ENCODE assay signal across 9 cellular contexts in the genomic region with DNA sequence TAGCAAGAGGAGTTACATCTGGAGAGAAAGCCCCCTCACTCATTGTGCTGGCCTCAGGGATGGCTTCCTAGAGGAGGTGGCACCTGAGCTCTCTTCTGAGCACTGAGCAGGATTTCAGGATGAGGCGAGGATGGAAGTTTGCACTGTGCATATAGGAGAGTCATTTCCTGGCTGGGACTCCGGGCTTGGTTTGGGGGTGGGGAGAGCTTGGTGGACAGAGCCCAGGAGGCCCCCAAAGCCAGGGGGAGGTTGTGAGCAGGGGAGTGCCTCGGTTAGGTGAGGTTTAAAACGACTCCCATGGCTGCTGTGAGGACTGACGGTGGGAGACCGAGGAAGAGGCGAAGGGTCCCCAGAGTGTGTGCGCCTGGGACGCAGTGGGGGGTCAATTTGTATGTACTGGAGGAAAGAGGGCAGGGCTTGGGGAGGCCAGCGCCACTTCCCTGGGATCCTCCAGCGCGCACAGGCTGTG. TPM values are rescaled to one million over a fixed set of nuclear protein-coding genes. Genes with fewer than 3 reads are reported as not detected.
DNase-seq lines count a peak whose midpoint lies in the region; ATAC-seq, FAIRE-seq and TF ChIP-seq lines count a peak whose summit lies in the region.
"Had no signal": no experiment of that assay in that cellular context is flagged by ENCODE, and none has a peak within 500 bp of the region (broad histone marks: within the 10 kb centered on the region; RNA-seq: fewer than 3 reads in every experiment).

No MANE protein-coding gene starts in this region.

- H4K8ac ChIP-seq in trophoblast cell (ENCODE audit: low read depth, low read length), result no peak overlapping the region

- peaks cover 2% of the 10 kb centered on the region for H3K79me1 ChIP-seq in trophoblast cell (ENCODE audit: low read length)

- POLR2A ChIA-PET in OCI-LY7 (lab: Charles Lee), result no interaction called here

- H2AFZ ChIP-seq in OCI-LY7 (ENCODE audit: low read length) (no peak overlapping the region), trophoblast cell (ENCODE audit: insufficient read depth, low read length, poor library complexity) (no peak overlapping the region)

- H3K4me1 ChIP-seq in OCI-LY7 (ENCODE audit: insufficient read depth, low read length, poor library complexity, severe bottlenecking), result peaks cover 41% of the 10 kb centered on the region
- H3K4me1 ChIP-seq in endodermal cell (ENCODE audit: control insufficient read depth, insufficient read depth, low read length), result no peaks in the 10 kb centered on the region
- H3K4me1 ChIP-seq in trophoblast cell (ENCODE audit: control insufficient read depth in 1 of 2, insufficient read depth in 2 of 2, low read length in 2 of 2), result peaks cover 4 to 14% of the 10 kb centered on the region in 2 experiments
- H3K4me1 ChIP-seq in kidney (ENCODE audit: control insufficient read depth in 1 of 2, insufficient read depth in 1 of 2, low read depth in 1 of 2, low read length in 2 of 2), result peaks cover 13 to 31% of the 10 kb centered on the region in 2 donors

- H3K36me3 ChIP-seq in OCI-LY7 (ENCODE audit: insufficient read depth, low read length), result no peaks in the 10 kb centered on the region
- H3K36me3 ChIP-seq in endodermal cell (ENCODE audit: control insufficient read depth, insufficient read depth, low read length), result no peaks in the 10 kb centered on the region
- H3K36me3 ChIP-seq in trophoblast cell (ENCODE audit: control insufficient read depth in 1 of 2, insufficient read depth in 2 of 2, low read length in 2 of 2), result no peaks in the 10 kb centered on the region
- no peaks in the 10 kb centered on the region for H3K36me3 ChIP-seq in kidney (ENCODE audit: control insufficient read depth in 1 of 2, insufficient read depth in 2 of 2, low read length in 2 of 2)

- H3K9me3 Mint-ChIP-seq in Calu3 (ENCODE audit: low read depth, unreplicated experiment) (no peaks in the 10 kb centered on the region), endodermal cell (no peaks in the 10 kb centered on the region)

- WGBS in endodermal cell (ENCODE audit: insufficient coverage in 1 of 2, insufficient read length in 1 of 2), 2 experiments, result 28 to 29% methylated on average over 11 to 12 of the region's 12 CpGs
- no CpG with 5 or more reads among the region's 12 CpGs for whole genome bisulfite sequencing in trophoblast cell (ENCODE audit: extremely low coverage, insufficient coverage, insufficient read length)

- H3K27me3 Mint-ChIP-seq in Calu3 (ENCODE audit: unreplicated experiment) (peaks cover 13% of the 10 kb centered on the region), endodermal cell (ENCODE audit: insufficient read depth) (peaks cover 39% of the 10 kb centered on the region)

- H3K9me2 ChIP-seq in OCI-LY7 (ENCODE audit: insufficient read depth, low read length), result no peaks in the 10 kb centered on the region

- intact Hi-C loops in Calu3 (cut with micrococcal nuclease; ENCODE audit: unreplicated experiment) (no loop called here), OCI-LY7 (cut with micrococcal nuclease; ENCODE audit: unreplicated experiment) (no loop called here), kidney (cut with DNase I) (no loop called here)

- H3K27ac Mint-ChIP-seq in Calu3 (ENCODE audit: unreplicated experiment) (no peak overlapping the region), endodermal cell (no peak overlapping the region)

- TF ChIP-seq CTCF in Calu3 (IDR thresholded peaks at IDR 0.05; ENCODE audit: unreplicated experiment) (no peak), OCI-LY7 (conservative IDR thresholded peaks at IDR 0.05; ENCODE audit: low read length) (no peak), endodermal cell (conservative IDR thresholded peaks at IDR 0.05) (no peak), kidney (IDR thresholded peaks at IDR 0.05; ENCODE audit: borderline replicate concordance, extremely low read depth, insufficient read depth) (no peak)

- no peak overlapping the region for H2BK5ac ChIP-seq in trophoblast cell (ENCODE audit: low read depth, low read length, poor library complexity)

- CTCF ChIA-PET in Calu3 (lab: Charles Lee) (no interaction called here), OCI-LY7 (lab: Charles Lee; ENCODE audit: unreplicated experiment) (no interaction called here)

- H3K23ac ChIP-seq in trophoblast cell (ENCODE audit: low read length), result no peak overlapping the region

- no peak overlapping the region for H3K14ac ChIP-seq in trophoblast cell (ENCODE audit: low read length)

- H3K27me3 ChIP-seq in endodermal cell (ENCODE audit: control insufficient read depth, insufficient read depth, low read length, poor library complexity, severe bottlenecking), result peaks cover 24% of the 10 kb centered on the region
- H3K27me3 ChIP-seq in trophoblast cell (ENCODE audit: insufficient read depth, low read length), result peaks cover 16% of the 10 kb centered on the region

- FAIRE-seq in kidney (lab: Jason Lieb, UNC), result no peak

- H3K4me3 Mint-ChIP-seq in Calu3 (ENCODE audit: low read depth, unreplicated experiment) (peak overlapping the region; percentile 65), endodermal cell (peak overlapping the region; percentile 69)

- H3K79me2 ChIP-seq in OCI-LY7 (ENCODE audit: insufficient read depth, low read depth, low read length), result no peaks in the 10 kb centered on the region
- H3K79me2 ChIP-seq in trophoblast cell (ENCODE audit: control insufficient read depth, insufficient read depth, low read length, poor library complexity), result no peaks in the 10 kb centered on the region

- DNase-seq in Calu3 (no peak), OCI-LY7 (ENCODE audit: low spot score) (no peak), endodermal cell (peak; percentile 87), trophoblast cell (no peak), iPS-NIHi11 (ENCODE audit: low spot score) (no peak), kidney (no peak), NCI-H146 treated with DMSO at 0.1 percent for 48 hours (lab: John Stamatoyannopoulos, UW; ENCODE audit: unreplicated experiment) (no peak)

- peaks cover 40% of the 10 kb centered on the region for H3K36me3 Mint-ChIP-seq in Calu3 (ENCODE audit: insufficient read depth, unreplicated experiment)
- H3K36me3 Mint-ChIP-seq in endodermal cell (ENCODE audit: low read depth), result no peaks in the 10 kb centered on the region

- H2BK12ac ChIP-seq in trophoblast cell (ENCODE audit: low read length), result no peak overlapping the region

- H3K27ac ChIP-seq in OCI-LY7 (ENCODE audit: low read depth, low read length, poor library complexity, severe bottlenecking) (no peak overlapping the region), endodermal cell (ENCODE audit: low read depth, low read length) (no peak overlapping the region), trophoblast cell (ENCODE audit: low read depth, low read length) (no peak overlapping the region), kidney (ENCODE audit: low read depth in 2 of 2, low read length in 2 of 2) (peak overlapping the region in 1 of 2 donors; percentile 24)

- H4K91ac ChIP-seq in trophoblast cell (ENCODE audit: low read depth, low read length), result no peak overlapping the region

- H3K9ac ChIP-seq in endodermal cell (ENCODE audit: extremely low read depth, low read length, poor library complexity, severe bottlenecking) (no peak overlapping the region), trophoblast cell (ENCODE audit: low read length) (no peak overlapping the region), kidney (ENCODE audit: low read length in 2 of 2) (peak overlapping the region in 1 of 2 donors; percentile 3)

- H3K18ac ChIP-seq in trophoblast cell (ENCODE audit: low read length), result no peak overlapping the region

- ATAC-seq in HG02610 (IDR thresholded peaks at IDR 0.05; ENCODE audit: unreplicated experiment), result no peak

- H3K9me3 ChIP-seq in OCI-LY7 (ENCODE audit: low read length), result no peaks in the 10 kb centered on the region
- H3K9me3 ChIP-seq in endodermal cell (ENCODE audit: control insufficient read depth, low read length), result no peaks in the 10 kb centered on the region
- peaks cover 5% of the 10 kb centered on the region for H3K9me3 ChIP-seq in trophoblast cell (ENCODE audit: insufficient read depth, low read depth, low read length)
- no peaks in the 10 kb centered on the region for H3K9me3 ChIP-seq in kidney (ENCODE audit: control insufficient read depth in 1 of 2, low read length in 2 of 2)

- H3K4me2 ChIP-seq in OCI-LY7 (ENCODE audit: low read length), result peak overlapping the region; percentile 78
- peak overlapping the region; percentile 92 for H3K4me2 ChIP-seq in trophoblast cell (ENCODE audit: low read length)

- no peaks in the 10 kb centered on the region for H4K20me1 ChIP-seq in OCI-LY7 (ENCODE audit: insufficient read depth, low read length)

- no peak overlapping the region for H3K4ac ChIP-seq in trophoblast cell (ENCODE audit: low read depth, low read length)

- no peak overlapping the region for H2BK120ac ChIP-seq in trophoblast cell (ENCODE audit: insufficient read depth, low read length, poor library complexity)

- peaks cover 35% of the 10 kb centered on the region for H3K4me1 Mint-ChIP-seq in Calu3 (ENCODE audit: low read depth, unreplicated experiment)
- H3K4me1 Mint-ChIP-seq in endodermal cell, result peaks cover 20% of the 10 kb centered on the region

- H3K4me3 ChIP-seq in OCI-LY7 (ENCODE audit: low read depth, low read length, poor library complexity, severe bottlenecking) (peak overlapping the region; percentile 68), endodermal cell (ENCODE audit: low read length) (peak overlapping the region; percentile 67), trophoblast cell (ENCODE audit: low read depth, low read length) (no peak overlapping the region), kidney (ENCODE audit: low read length in 2 of 2) (peak overlapping the region in 1 of 2 donors; percentile 44)

- H2AK5ac ChIP-seq in trophoblast cell (ENCODE audit: low read length), result no peak overlapping the region

- no peak overlapping the region for H4K12ac ChIP-seq in trophoblast cell (ENCODE audit: low read depth, low read length)

- BruUV-seq in Calu3 (replicated peaks; lab: Mats Ljungman, UMichigan) (no TSS peak), OCI-LY7 (replicated peaks; lab: Mats Ljungman, UMichigan) (no TSS peak)

RNA-seq across cellular contexts. Expression of a gene that starts 1.2 kb away (rescaled TPM):
- total RNA-seq in Calu3 (2022), result 1.4 and 1.7 TPM in 2 replicates
- 2.6 and 2.7 TPM in 2 replicates for total RNA-seq in OCI-LY7 (2014; rRNA removed; shearing (Covaris generic))
- total RNA-seq in OCI-LY7 (2022), result 2.7 and 3.5 TPM in 2 replicates
- total RNA-seq in endodermal cell, result 1 to 10 TPM; 3.8 to 6.3 TPM
- polyA plus RNA-seq in endodermal cell (2013, experiment 1 of 2), result 5.4 TPM
- polyA plus RNA-seq in endodermal cell (2013, experiment 2 of 2), result 5.2 TPM
- 0.82 and 0.90 TPM in 2 replicates for polyA plus RNA-seq in trophoblast cell (2013)
- 6.0 TPM for total RNA-seq in kidney
- polyA plus RNA-seq in kidney (ENCODE audit: insufficient read depth, low read depth, low replicate concordance), result 2.6 TPM

RNA-seq across cellular contexts. Expression of a gene that starts 24.6 kb away (rescaled TPM):
- total RNA-seq in Calu3 (2022) (not detected in 2 replicates), OCI-LY7 (2022) (3.3 and 4.5 TPM in 2 replicates), endodermal cell (not detected), kidney (11.2 TPM)
- 0.41 and 0.69 TPM in 2 replicates for total RNA-seq in OCI-LY7 (2014; rRNA removed; shearing (Covaris generic))
- not detected for polyA plus RNA-seq in endodermal cell (2013, experiment 1 of 2)
- not detected for polyA plus RNA-seq in endodermal cell (2013, experiment 2 of 2)
- polyA plus RNA-seq in trophoblast cell (2013), result not detected in 2 replicates
- polyA plus RNA-seq in kidney (ENCODE audit: insufficient read depth, low read depth, low replicate concordance), result 3.1 TPM
- total RNA-seq: RPMI7951 had no signal

RNA-seq across cellular contexts. Expression of a gene that starts 45.6 kb away (rescaled TPM):
- total RNA-seq in Calu3 (2022) (25.4 and 26.9 TPM in 2 replicates), OCI-LY7 (2022) (45.7 and 47.8 TPM in 2 replicates), endodermal cell (10 to 100 TPM; 74.5 to 75.9 TPM), kidney (41.5 TPM)
- total RNA-seq in OCI-LY7 (2014; rRNA removed; shearing (Covaris generic)), result 24.5 and 56.5 TPM in 2 replicates
- polyA plus RNA-seq in endodermal cell (2013, experiment 1 of 2), result 72.1 TPM
- polyA plus RNA-seq in endodermal cell (2013, experiment 2 of 2), result 66.8 TPM
- polyA plus RNA-seq in trophoblast cell (2013), result 31.8 and 32.8 TPM in 2 replicates
- polyA plus RNA-seq in kidney (ENCODE audit: insufficient read depth, low read depth, low replicate concordance), result 14.5 TPM
